7 cellular contexts compared by ENCODE assay signal in genomic region chr17:81859906-81860755, GRCh38. TPM values are rescaled to one million over a fixed set of nuclear protein-coding genes. Genes with fewer than 3 reads are reported as not detected.
A peak's percentile ranks its signal among the peaks of the same experiment; 100 is the strongest.
DNase-seq lines count a peak whose midpoint lies in the region; ATAC-seq and TF ChIP-seq lines count a peak whose summit lies in the region.

TSS of gene P4HB (minus strand) at chr17:81860535. CDS start at chr17:81860471, 64 bp downstream.

- H3K4me3 Mint-ChIP-seq in glutamatergic neuron (ENCODE audit: unreplicated experiment) (peak within 1 kb of the TSS; percentile 98), progenitor cell of endocrine pancreas (ENCODE audit: low read depth) (peak within 1 kb of the TSS; percentile 91)

- DNase-seq in activated T-cell treated with anti-CD3 and anti-CD28 coated beads for 48 hours (ENCODE audit: low read depth) (peak; percentile 96), glutamatergic neuron (peak; percentile 96), progenitor cell of endocrine pancreas (ENCODE audit: low spot score, unreplicated experiment) (no peak), HCEC 1CT (no peak), GM19238 (ENCODE audit: insufficient read length, low spot score) (no peak)

- H3K36me3 Mint-ChIP-seq in glutamatergic neuron (ENCODE audit: unreplicated experiment) (no peaks in the 10 kb centered on the region), progenitor cell of endocrine pancreas (ENCODE audit: insufficient read depth) (peaks cover 7% of the 10 kb centered on the region)

- H3K27ac Mint-ChIP-seq in glutamatergic neuron (ENCODE audit: unreplicated experiment) (peak within 1 kb of the TSS; percentile 96), progenitor cell of endocrine pancreas (peak within 1 kb of the TSS; percentile 98)

- peak; percentile 6 for ATAC-seq in GM18907 (IDR thresholded peaks at IDR 0.05; ENCODE audit: unreplicated experiment)
- peak; percentile 74 for ATAC-seq in HG03066 (IDR thresholded peaks at IDR 0.05; ENCODE audit: low read depth, unreplicated experiment)

- H3K4me1 Mint-ChIP-seq in glutamatergic neuron (ENCODE audit: low read depth, unreplicated experiment) (peaks cover 14% of the 10 kb centered on the region), progenitor cell of endocrine pancreas (ENCODE audit: low read depth) (peaks cover 27% of the 10 kb centered on the region)

- H3K27me3 Mint-ChIP-seq in glutamatergic neuron (ENCODE audit: unreplicated experiment) (peaks cover 14% of the 10 kb centered on the region), progenitor cell of endocrine pancreas (no peaks in the 10 kb centered on the region)

- H3K9me3 Mint-ChIP-seq in glutamatergic neuron (ENCODE audit: unreplicated experiment) (peaks cover 20% of the 10 kb centered on the region), progenitor cell of endocrine pancreas (ENCODE audit: low read depth) (no peaks in the 10 kb centered on the region)

- no peak for TF ChIP-seq CTCF in glutamatergic neuron (IDR thresholded peaks at IDR 0.05; ENCODE audit: partially characterized antibody, unreplicated experiment)
- TF ChIP-seq CTCF in progenitor cell of endocrine pancreas (IDR thresholded peaks at IDR 0.05; ENCODE audit: unreplicated experiment): no peak

RNA-seq across cellular contexts. Expression of gene P4HB, which starts in this region (rescaled TPM):
- total RNA-seq in glutamatergic neuron (ENCODE audit: unreplicated experiment) (259 TPM), progenitor cell of endocrine pancreas (467 and 484 TPM in 2 replicates)

Comparison
In these comparisons a context has a peak if more than half of its experiments do, and no peak if none do; other contexts are left out.
1. DNase-seq: peak in activated T-cell treated with anti-CD3 and anti-CD28 coated beads for 48 hours (single experiment) and glutamatergic neuron (single experiment); none in progenitor cell of endocrine pancreas (single experiment), HCEC 1CT (single experiment) and GM19238 (single experiment).